ENCODE assay signal across 1 cellular context in genomic region chr11:17275376-17276235, GRCh38.
TF ChIP-seq lines count a peak whose summit lies in the region.

No MANE protein-coding gene starts in this region.

TF ChIP-seq in HepG2, 621 proteins besides CTCF, POLR2A, EP300 and RAD21 (continued from another document and continues in another):
- TF ChIP-seq ZBTB40 (IDR thresholded peaks at IDR 0.05), result no peak
- no peak for TF ChIP-seq ZBTB40 (CRISPR knock-in tag; IDR thresholded peaks at IDR 0.05)
- TF ChIP-seq PITX1 (CRISPR knock-in tag; IDR thresholded peaks at IDR 0.05), result no peak
- TF ChIP-seq MAZ (IDR thresholded peaks at IDR 0.05; ENCODE audit: borderline replicate concordance, low read depth, low read length), result no peak
- TF ChIP-seq MAZ (CRISPR knock-in tag; IDR thresholded peaks at IDR 0.05; ENCODE audit: low read depth), result no peak
- no peak for TF ChIP-seq CCAR2 (optimal IDR thresholded peaks at IDR 0.05; ENCODE audit: low read depth, low read length)
- peak; percentile 99 for TF ChIP-seq ZNF770 (CRISPR knock-in tag; IDR thresholded peaks at IDR 0.05)
- TF ChIP-seq KDM6A (CRISPR knock-in tag; IDR thresholded peaks at IDR 0.05; ENCODE audit: low read depth), result no peak
- TF ChIP-seq ZSCAN30 (CRISPR knock-in tag; IDR thresholded peaks at IDR 0.05), result no peak
- no peak for TF ChIP-seq GTF2F1 (IDR thresholded peaks at IDR 0.05; ENCODE audit: low read length)
- TF ChIP-seq TBX3 (IDR thresholded peaks at IDR 0.05; ENCODE audit: borderline replicate concordance), result no peak
- no peak for TF ChIP-seq TIGD3 (CRISPR knock-in tag; IDR thresholded peaks at IDR 0.05; ENCODE audit: borderline replicate concordance)
- no peak for TF ChIP-seq ZNF891 (CRISPR knock-in tag; IDR thresholded peaks at IDR 0.05)
- no peak for TF ChIP-seq MYNN (CRISPR knock-in tag; IDR thresholded peaks at IDR 0.05; ENCODE audit: low read depth)
- no peak for TF ChIP-seq SPEN (CRISPR knock-in tag; IDR thresholded peaks at IDR 0.05; ENCODE audit: low read depth)
- no peak for TF ChIP-seq ZNF652 (CRISPR knock-in tag; IDR thresholded peaks at IDR 0.05; ENCODE audit: borderline replicate concordance, low read depth)
- TF ChIP-seq ZFP36L1 (CRISPR knock-in tag; IDR thresholded peaks at IDR 0.05), result no peak; the same call in 1 of the 2 replicates
- TF ChIP-seq PCBP2 (optimal IDR thresholded peaks at IDR 0.05; ENCODE audit: low read depth, low read length, poor library complexity, severe bottlenecking), result no peak
- no peak for TF ChIP-seq E2F5 (CRISPR knock-in tag; conservative IDR thresholded peaks at IDR 0.05)
- TF ChIP-seq NFE2 (CRISPR knock-in tag; IDR thresholded peaks at IDR 0.05), result no peak
- TF ChIP-seq PTBP1 (IDR thresholded peaks at IDR 0.05; ENCODE audit: low read depth, low read length, poor library complexity, severe bottlenecking), result no peak
- no peak for TF ChIP-seq ZNF562 (CRISPR knock-in tag; IDR thresholded peaks at IDR 0.05; ENCODE audit: borderline replicate concordance)
- TF ChIP-seq ZBTB25 (CRISPR knock-in tag; IDR thresholded peaks at IDR 0.05), result no peak
- no peak for TF ChIP-seq CENPT (CRISPR knock-in tag; IDR thresholded peaks at IDR 0.05; ENCODE audit: low read depth)
- no peak for TF ChIP-seq ZNF574 (CRISPR knock-in tag; IDR thresholded peaks at IDR 0.05)
- 0 out of 2 replicates have a peak, but pooled peaks have one; percentile 17 for TF ChIP-seq ELF1 (CRISPR knock-in tag; IDR thresholded peaks at IDR 0.05)
- TF ChIP-seq TSC22D2 (CRISPR knock-in tag; IDR thresholded peaks at IDR 0.05; ENCODE audit: borderline replicate concordance), result no peak
- 0 out of 2 replicates have a peak, but pooled peaks have one; percentile 2 for TF ChIP-seq ZNF589 (CRISPR knock-in tag; conservative IDR thresholded peaks at IDR 0.05)
- TF ChIP-seq ZNF547 (CRISPR knock-in tag; IDR thresholded peaks at IDR 0.05), result no peak
- 0 out of 2 replicates have a peak, but pooled peaks have one; percentile 12 for TF ChIP-seq ZKSCAN8 (CRISPR knock-in tag; IDR thresholded peaks at IDR 0.05; ENCODE audit: borderline replicate concordance)
- no peak for TF ChIP-seq ZNF234 (CRISPR knock-in tag; conservative IDR thresholded peaks at IDR 0.05)
- TF ChIP-seq ZNF629 (CRISPR knock-in tag; conservative IDR thresholded peaks at IDR 0.05), result peak; percentile 53; the same call in 1 of the 2 replicates
- TF ChIP-seq STAG1 (CRISPR knock-in tag; IDR thresholded peaks at IDR 0.05), result no peak
- TF ChIP-seq CBX5 (CRISPR knock-in tag; IDR thresholded peaks at IDR 0.05; ENCODE audit: borderline replicate concordance), result no peak
- no peak for TF ChIP-seq MNT (IDR thresholded peaks at IDR 0.05)
